1 cellular context compared by ENCODE assay signal in the genomic region with DNA sequence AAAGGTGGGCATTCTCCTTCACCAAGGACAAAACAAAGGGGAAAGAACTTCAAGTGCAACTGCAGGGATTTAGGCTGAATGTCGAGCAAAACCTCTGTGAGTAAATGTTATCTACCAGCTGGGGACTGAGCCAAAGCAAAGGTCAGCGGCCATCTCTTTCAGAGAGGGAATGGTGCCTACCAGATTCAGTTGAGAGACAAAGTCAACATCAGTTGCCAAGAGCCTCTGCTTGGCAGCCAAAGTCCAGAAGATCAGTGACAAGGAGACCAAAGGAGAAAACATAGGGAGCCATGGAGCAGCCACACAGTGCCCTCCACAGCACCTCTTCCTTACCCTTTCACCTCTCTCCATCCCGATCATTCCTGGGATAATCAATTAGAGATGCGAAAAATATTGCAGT.
TF ChIP-seq lines count a peak whose summit lies in the region.

No MANE protein-coding gene starts in this region.

TF ChIP-seq in HepG2, 621 proteins besides CTCF, POLR2A, EP300 and RAD21 (continued from another document and continues in another):
- TF ChIP-seq MEF2D (CRISPR knock-in tag; IDR thresholded peaks at IDR 0.05), result no peak
- TF ChIP-seq ZFX (CRISPR knock-in tag; IDR thresholded peaks at IDR 0.05; ENCODE audit: low read depth), result no peak
- no peak for TF ChIP-seq FOXP1 (IDR thresholded peaks at IDR 0.05)
- TF ChIP-seq FOXP1 (CRISPR knock-in tag; IDR thresholded peaks at IDR 0.05), result peak; percentile 27; the same call in 1 of the 2 replicates
- TF ChIP-seq CBX5 (CRISPR knock-in tag; IDR thresholded peaks at IDR 0.05; ENCODE audit: borderline replicate concordance), result no peak
- no peak for TF ChIP-seq SRY (CRISPR knock-in tag; IDR thresholded peaks at IDR 0.05)
- no peak for TF ChIP-seq HOXA9 (CRISPR knock-in tag; IDR thresholded peaks at IDR 0.05; ENCODE audit: borderline replicate concordance)
- no peak for TF ChIP-seq ZNF354B (CRISPR knock-in tag; IDR thresholded peaks at IDR 0.05)
- no peak for TF ChIP-seq SPEN (CRISPR knock-in tag; IDR thresholded peaks at IDR 0.05; ENCODE audit: low read depth)
- TF ChIP-seq BHLHE40 (IDR thresholded peaks at IDR 0.05; ENCODE audit: low read length), result no peak
- no peak for TF ChIP-seq BRCA1 (CRISPR knock-in tag; IDR thresholded peaks at IDR 0.05)
- TF ChIP-seq, protein P1, sequence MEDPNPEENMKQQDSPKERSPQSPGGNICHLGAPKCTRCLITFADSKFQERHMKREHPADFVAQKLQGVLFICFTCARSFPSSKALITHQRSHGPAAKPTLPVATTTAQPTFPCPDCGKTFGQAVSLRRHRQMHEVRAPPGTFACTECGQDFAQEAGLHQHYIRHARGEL (CRISPR knock-in tag; IDR thresholded peaks at IDR 0.05), result no peak
- no peak for TF ChIP-seq HNRNPL (IDR thresholded peaks at IDR 0.05; ENCODE audit: low read depth, low read length)
- no peak for TF ChIP-seq FOXK2 (IDR thresholded peaks at IDR 0.05)
- TF ChIP-seq ZNF672 (CRISPR knock-in tag; IDR thresholded peaks at IDR 0.05), result no peak
- no peak for TF ChIP-seq ZNF24 (IDR thresholded peaks at IDR 0.05)
- TF ChIP-seq, protein P2, sequence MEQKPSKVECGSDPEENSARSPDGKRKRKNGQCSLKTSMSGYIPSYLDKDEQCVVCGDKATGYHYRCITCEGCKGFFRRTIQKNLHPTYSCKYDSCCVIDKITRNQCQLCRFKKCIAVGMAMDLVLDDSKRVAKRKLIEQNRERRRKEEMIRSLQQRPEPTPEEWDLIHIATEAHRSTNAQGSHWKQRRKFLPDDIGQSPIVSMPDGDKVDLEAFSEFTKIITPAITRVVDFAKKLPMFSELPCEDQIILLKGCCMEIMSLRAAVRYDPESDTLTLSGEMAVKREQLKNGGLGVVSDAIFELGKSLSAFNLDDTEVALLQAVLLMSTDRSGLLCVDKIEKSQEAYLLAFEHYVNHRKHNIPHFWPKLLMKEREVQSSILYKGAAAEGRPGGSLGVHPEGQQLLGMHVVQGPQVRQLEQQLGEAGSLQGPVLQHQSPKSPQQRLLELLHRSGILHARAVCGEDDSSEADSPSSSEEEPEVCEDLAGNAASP (CRISPR knock-in tag; IDR thresholded peaks at IDR 0.05; ENCODE audit: borderline replicate concordance), result no peak
- TF ChIP-seq NCOA5 (CRISPR knock-in tag; IDR thresholded peaks at IDR 0.05), result no peak
- TF ChIP-seq SRF (IDR thresholded peaks at IDR 0.05; ENCODE audit: low read depth, low read length), result no peak
- no peak for TF ChIP-seq KDM5B (CRISPR knock-in tag; IDR thresholded peaks at IDR 0.05; ENCODE audit: borderline replicate concordance)
- TF ChIP-seq ZNF138 (CRISPR knock-in tag; IDR thresholded peaks at IDR 0.05; ENCODE audit: low read depth), result no peak
- TF ChIP-seq, protein P3, sequence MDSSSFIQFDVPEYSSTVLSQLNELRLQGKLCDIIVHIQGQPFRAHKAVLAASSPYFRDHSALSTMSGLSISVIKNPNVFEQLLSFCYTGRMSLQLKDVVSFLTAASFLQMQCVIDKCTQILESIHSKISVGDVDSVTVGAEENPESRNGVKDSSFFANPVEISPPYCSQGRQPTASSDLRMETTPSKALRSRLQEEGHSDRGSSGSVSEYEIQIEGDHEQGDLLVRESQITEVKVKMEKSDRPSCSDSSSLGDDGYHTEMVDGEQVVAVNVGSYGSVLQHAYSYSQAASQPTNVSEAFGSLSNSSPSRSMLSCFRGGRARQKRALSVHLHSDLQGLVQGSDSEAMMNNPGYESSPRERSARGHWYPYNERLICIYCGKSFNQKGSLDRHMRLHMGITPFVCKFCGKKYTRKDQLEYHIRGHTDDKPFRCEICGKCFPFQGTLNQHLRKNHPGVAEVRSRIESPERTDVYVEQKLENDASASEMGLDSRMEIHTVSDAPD (CRISPR knock-in tag; IDR thresholded peaks at IDR 0.05), result peak; percentile 70; the same call in 1 of the 2 replicates
- no peak for TF ChIP-seq NFE2L2 (IDR thresholded peaks at IDR 0.05; ENCODE audit: low read length)
- TF ChIP-seq, protein P4, sequence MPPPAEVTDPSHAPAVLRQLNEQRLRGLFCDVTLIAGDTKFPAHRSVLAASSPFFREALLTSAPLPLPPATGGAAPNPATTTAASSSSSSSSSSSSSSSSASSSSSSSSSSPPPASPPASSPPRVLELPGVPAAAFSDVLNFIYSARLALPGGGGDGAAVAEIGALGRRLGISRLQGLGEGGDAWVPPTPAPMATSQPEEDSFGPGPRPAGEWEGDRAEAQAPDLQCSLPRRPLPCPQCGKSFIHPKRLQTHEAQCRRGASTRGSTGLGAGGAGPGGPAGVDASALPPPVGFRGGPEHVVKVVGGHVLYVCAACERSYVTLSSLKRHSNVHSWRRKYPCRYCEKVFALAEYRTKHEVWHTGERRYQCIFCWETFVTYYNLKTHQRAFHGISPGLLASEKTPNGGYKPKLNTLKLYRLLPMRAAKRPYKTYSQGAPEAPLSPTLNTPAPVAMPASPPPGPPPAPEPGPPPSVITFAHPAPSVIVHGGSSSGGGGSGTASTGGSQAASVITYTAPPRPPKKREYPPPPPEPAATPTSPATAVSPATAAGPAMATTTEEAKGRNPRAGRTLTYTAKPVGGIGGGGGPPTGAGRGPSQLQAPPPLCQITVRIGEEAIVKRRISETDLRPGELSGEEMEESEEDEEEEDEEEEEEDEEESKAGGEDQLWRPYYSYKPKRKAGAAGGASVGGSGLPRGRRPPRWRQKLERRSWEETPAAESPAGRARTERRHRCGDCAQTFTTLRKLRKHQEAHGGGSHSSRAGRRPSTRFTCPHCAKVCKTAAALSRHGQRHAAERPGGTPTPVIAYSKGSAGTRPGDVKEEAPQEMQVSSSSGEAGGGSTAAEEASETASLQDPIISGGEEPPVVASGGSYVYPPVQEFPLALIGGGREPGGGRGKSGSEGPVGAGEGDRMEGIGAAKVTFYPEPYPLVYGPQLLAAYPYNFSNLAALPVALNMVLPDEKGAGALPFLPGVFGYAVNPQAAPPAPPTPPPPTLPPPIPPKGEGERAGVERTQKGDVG (CRISPR knock-in tag; IDR thresholded peaks at IDR 0.05; ENCODE audit: borderline replicate concordance), result no peak
- TF ChIP-seq, protein P5, sequence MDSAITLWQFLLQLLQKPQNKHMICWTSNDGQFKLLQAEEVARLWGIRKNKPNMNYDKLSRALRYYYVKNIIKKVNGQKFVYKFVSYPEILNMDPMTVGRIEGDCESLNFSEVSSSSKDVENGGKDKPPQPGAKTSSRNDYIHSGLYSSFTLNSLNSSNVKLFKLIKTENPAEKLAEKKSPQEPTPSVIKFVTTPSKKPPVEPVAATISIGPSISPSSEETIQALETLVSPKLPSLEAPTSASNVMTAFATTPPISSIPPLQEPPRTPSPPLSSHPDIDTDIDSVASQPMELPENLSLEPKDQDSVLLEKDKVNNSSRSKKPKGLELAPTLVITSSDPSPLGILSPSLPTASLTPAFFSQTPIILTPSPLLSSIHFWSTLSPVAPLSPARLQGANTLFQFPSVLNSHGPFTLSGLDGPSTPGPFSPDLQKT (CRISPR knock-in tag; IDR thresholded peaks at IDR 0.05; ENCODE audit: borderline replicate concordance), result no peak
- no peak for TF ChIP-seq MAF1 (CRISPR knock-in tag; IDR thresholded peaks at IDR 0.05; ENCODE audit: borderline replicate concordance)
- TF ChIP-seq, protein P6, sequence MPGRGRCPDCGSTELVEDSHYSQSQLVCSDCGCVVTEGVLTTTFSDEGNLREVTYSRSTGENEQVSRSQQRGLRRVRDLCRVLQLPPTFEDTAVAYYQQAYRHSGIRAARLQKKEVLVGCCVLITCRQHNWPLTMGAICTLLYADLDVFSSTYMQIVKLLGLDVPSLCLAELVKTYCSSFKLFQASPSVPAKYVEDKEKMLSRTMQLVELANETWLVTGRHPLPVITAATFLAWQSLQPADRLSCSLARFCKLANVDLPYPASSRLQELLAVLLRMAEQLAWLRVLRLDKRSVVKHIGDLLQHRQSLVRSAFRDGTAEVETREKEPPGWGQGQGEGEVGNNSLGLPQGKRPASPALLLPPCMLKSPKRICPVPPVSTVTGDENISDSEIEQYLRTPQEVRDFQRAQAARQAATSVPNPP (CRISPR knock-in tag; IDR thresholded peaks at IDR 0.05), result no peak
- no peak for TF ChIP-seq ZNF382 (CRISPR knock-in tag; IDR thresholded peaks at IDR 0.05; ENCODE audit: borderline replicate concordance)
- TF ChIP-seq NKX3-1 (CRISPR knock-in tag; IDR thresholded peaks at IDR 0.05), result no peak
- no peak for TF ChIP-seq ZNF670 (CRISPR knock-in tag; IDR thresholded peaks at IDR 0.05; ENCODE audit: borderline replicate concordance)
- TF ChIP-seq RCOR2 (CRISPR knock-in tag; IDR thresholded peaks at IDR 0.05), result peak; percentile 41; the same call in 1 of the 2 replicates
- TF ChIP-seq JUN (CRISPR knock-in tag; IDR thresholded peaks at IDR 0.05), result no peak
- TF ChIP-seq, protein P7, sequence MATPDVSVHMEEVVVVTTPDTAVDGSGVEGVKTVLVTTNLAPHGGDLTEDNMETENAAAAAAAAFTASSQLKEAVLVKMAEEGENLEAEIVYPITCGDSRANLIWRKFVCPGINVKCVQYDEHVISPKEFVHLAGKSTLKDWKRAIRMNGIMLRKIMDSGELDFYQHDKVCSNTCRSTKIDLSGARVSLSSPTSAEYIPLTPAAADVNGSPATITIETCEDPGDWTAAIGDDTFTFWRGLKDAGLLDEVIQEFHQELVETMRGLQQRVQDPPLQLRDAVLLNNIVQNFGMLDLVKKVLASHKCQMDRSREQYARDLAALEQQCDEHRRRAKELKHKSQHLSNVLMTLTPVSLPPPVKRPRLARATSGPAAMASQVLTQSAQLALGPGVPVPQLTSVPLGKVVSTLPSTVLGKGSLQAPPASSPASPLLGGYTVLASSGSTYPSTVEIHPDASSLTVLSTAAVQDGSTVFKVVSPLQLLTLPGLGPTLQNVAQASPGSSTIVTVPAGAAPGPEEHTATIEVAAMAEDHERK (CRISPR knock-in tag; IDR thresholded peaks at IDR 0.05; ENCODE audit: low read depth), result no peak
- no peak for TF ChIP-seq ZNF44 (CRISPR knock-in tag; IDR thresholded peaks at IDR 0.05)
- TF ChIP-seq, protein P8, sequence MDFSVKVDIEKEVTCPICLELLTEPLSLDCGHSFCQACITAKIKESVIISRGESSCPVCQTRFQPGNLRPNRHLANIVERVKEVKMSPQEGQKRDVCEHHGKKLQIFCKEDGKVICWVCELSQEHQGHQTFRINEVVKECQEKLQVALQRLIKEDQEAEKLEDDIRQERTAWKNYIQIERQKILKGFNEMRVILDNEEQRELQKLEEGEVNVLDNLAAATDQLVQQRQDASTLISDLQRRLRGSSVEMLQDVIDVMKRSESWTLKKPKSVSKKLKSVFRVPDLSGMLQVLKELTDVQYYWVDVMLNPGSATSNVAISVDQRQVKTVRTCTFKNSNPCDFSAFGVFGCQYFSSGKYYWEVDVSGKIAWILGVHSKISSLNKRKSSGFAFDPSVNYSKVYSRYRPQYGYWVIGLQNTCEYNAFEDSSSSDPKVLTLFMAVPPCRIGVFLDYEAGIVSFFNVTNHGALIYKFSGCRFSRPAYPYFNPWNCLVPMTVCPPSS (IDR thresholded peaks at IDR 0.05), result no peak
- TF ChIP-seq, protein P9, sequence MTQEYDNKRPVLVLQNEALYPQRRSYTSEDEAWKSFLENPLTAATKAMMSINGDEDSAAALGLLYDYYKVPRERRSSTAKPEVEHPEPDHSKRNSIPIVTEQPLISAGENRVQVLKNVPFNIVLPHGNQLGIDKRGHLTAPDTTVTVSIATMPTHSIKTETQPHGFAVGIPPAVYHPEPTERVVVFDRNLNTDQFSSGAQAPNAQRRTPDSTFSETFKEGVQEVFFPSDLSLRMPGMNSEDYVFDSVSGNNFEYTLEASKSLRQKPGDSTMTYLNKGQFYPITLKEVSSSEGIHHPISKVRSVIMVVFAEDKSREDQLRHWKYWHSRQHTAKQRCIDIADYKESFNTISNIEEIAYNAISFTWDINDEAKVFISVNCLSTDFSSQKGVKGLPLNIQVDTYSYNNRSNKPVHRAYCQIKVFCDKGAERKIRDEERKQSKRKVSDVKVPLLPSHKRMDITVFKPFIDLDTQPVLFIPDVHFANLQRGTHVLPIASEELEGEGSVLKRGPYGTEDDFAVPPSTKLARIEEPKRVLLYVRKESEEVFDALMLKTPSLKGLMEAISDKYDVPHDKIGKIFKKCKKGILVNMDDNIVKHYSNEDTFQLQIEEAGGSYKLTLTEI (CRISPR knock-in tag; conservative IDR thresholded peaks at IDR 0.05), result no peak
- no peak for TF ChIP-seq KMT2B (CRISPR knock-in tag; IDR thresholded peaks at IDR 0.05)
- peak; percentile 61; the same call in 1 of the 2 replicates for TF ChIP-seq BCL6 (CRISPR knock-in tag; IDR thresholded peaks at IDR 0.05)
- TF ChIP-seq ZNF121 (CRISPR knock-in tag; IDR thresholded peaks at IDR 0.05), result no peak
- TF ChIP-seq, protein P10, sequence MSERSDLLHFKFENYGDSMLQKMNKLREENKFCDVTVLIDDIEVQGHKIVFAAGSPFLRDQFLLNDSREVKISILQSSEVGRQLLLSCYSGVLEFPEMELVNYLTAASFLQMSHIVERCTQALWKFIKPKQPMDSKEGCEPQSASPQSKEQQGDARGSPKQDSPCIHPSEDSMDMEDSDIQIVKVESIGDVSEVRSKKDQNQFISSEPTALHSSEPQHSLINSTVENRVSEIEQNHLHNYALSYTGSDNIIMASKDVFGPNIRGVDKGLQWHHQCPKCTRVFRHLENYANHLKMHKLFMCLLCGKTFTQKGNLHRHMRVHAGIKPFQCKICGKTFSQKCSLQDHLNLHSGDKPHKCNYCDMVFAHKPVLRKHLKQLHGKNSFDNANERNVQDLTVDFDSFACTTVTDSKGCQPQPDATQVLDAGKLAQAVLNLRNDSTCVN (CRISPR knock-in tag; IDR thresholded peaks at IDR 0.05; ENCODE audit: borderline replicate concordance), result no peak
- TF ChIP-seq, protein P11, sequence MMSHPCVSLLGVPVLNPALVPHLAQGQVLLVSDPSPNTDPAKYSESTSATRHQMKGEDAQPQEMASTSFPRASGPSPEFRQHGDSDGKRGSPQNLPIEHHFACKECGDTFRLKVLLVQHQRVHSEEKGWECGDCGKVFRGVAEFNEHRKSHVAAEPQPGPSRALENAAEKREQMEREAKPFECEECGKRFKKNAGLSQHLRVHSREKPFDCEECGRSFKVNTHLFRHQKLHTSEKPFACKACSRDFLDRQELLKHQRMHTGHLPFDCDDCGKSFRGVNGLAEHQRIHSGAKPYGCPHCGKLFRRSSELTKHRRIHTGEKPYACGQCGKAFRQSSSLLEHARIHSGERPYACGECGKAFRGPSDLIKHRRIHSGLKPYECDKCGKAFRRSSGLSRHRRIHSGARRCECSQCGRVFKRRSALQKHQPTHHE (CRISPR knock-in tag; IDR thresholded peaks at IDR 0.05; ENCODE audit: borderline replicate concordance), result no peak
- no peak for TF ChIP-seq PCBP2 (optimal IDR thresholded peaks at IDR 0.05; ENCODE audit: low read depth, low read length, poor library complexity, severe bottlenecking)
- peak; percentile 86 for TF ChIP-seq ZMYM4 (CRISPR knock-in tag; IDR thresholded peaks at IDR 0.05)
- no peak for TF ChIP-seq ZFP37 (CRISPR knock-in tag; IDR thresholded peaks at IDR 0.05; ENCODE audit: borderline replicate concordance)
- no peak for TF ChIP-seq HNRNPH1 (optimal IDR thresholded peaks at IDR 0.05; ENCODE audit: low read depth, low read length)
- TF ChIP-seq, protein P12, sequence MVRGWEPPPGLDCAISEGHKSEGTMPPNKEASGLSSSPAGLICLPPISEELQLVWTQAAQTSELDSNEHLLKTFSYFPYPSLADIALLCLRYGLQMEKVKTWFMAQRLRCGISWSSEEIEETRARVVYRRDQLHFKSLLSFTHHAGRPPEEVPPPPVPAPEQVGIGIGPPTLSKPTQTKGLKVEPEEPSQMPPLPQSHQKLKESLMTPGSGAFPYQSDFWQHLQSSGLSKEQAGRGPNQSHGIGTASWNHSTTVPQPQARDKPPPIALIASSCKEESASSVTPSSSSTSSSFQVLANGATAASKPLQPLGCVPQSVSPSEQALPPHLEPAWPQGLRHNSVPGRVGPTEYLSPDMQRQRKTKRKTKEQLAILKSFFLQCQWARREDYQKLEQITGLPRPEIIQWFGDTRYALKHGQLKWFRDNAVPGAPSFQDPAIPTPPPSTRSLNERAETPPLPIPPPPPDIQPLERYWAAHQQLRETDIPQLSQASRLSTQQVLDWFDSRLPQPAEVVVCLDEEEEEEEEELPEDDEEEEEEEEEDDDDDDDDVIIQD (CRISPR knock-in tag; IDR thresholded peaks at IDR 0.05; ENCODE audit: low read depth), result no peak
- TF ChIP-seq ZNF746 (CRISPR knock-in tag; IDR thresholded peaks at IDR 0.05), result no peak
- TF ChIP-seq PPARG (CRISPR knock-in tag; conservative IDR thresholded peaks at IDR 0.05), result peak; percentile 56; the same call in 1 of the 2 replicates
- no peak for TF ChIP-seq ZSCAN30 (CRISPR knock-in tag; IDR thresholded peaks at IDR 0.05)
